10 cellular contexts compared by ENCODE assay signal in genomic region chr1:198903203-198903602, GRCh38.
A peak's percentile ranks its signal among the peaks of the same experiment; 100 is the strongest.
DNase-seq lines count a peak whose midpoint lies in the region; TF ChIP-seq lines count a peak whose summit lies in the region.
"Had no signal": no experiment of that assay in that cellular context is flagged by ENCODE, and none has a peak within 500 bp of the region (broad histone marks: within the 10 kb centered on the region; RNA-seq: fewer than 3 reads in every experiment).

No MANE protein-coding gene starts in this region.

- DNase-seq in RPMI8226, result peak; percentile 89
- DNase-seq in fibroblast of the conjunctiva (ENCODE audit: low read depth), result peak; percentile 54
- peak; percentile 22 for DNase-seq in osteoblast (ENCODE audit: insufficient read length, low spot score, missing footprints)
- DNase-seq in activated CD4-positive, CD25-positive, alpha-beta regulatory T cell (lab: John Stamatoyannopoulos, UW), result no peak
- DNase-seq in coronary artery (ENCODE audit: low spot score), result no peak
- no peak for DNase-seq in NAMALWA (ENCODE audit: low spot score)
- DNase-seq: activated naive CD4-positive, alpha-beta T cell treated with Interleukin-2 at 50 U/mL for 16 hours; NCI-H2029 had no signal

- H3K27me3 ChIP-seq in HUES48 (ENCODE audit: control insufficient read depth, insufficient read depth, low read length) (no peaks in the 10 kb centered on the region), osteoblast (ENCODE audit: insufficient read depth, low read length) (no peaks in the 10 kb centered on the region)
- H3K27me3 ChIP-seq: neutrophil had no signal

- no peak overlapping the region for H2AFZ ChIP-seq in osteoblast (ENCODE audit: low read length)

- H3K36me3 ChIP-seq in HUES48 (ENCODE audit: control insufficient read depth, insufficient read depth, low read length) (no peaks in the 10 kb centered on the region), osteoblast (ENCODE audit: insufficient read depth, low read length) (peaks cover 26% of the 10 kb centered on the region)
- H3K36me3 ChIP-seq: neutrophil had no signal

- no peak for TF ChIP-seq CTCF in osteoblast (IDR thresholded peaks at IDR 0.05; ENCODE audit: extremely low read depth, low read depth, low read length)
- TF ChIP-seq CTCF in coronary artery (IDR thresholded peaks at IDR 0.05), result no peak

- H3K4me1 ChIP-seq in HUES48 (ENCODE audit: control insufficient read depth, insufficient read depth, low read length), result peaks cover 16% of the 10 kb centered on the region
- H3K4me1 ChIP-seq in osteoblast (ENCODE audit: insufficient read depth, low read length), result peaks cover 12% of the 10 kb centered on the region

- peaks cover 73% of the 10 kb centered on the region for H3K79me2 ChIP-seq in osteoblast (ENCODE audit: insufficient read depth, low read length)

- peaks cover 3% of the 10 kb centered on the region for H4K20me1 ChIP-seq in osteoblast (ENCODE audit: insufficient read depth, low read length)

- H3K9ac ChIP-seq in HUES48 (ENCODE audit: low read depth, low read length), result peak overlapping the region; percentile 20; the same call in 1 of the 2 replicates

- H3K9me3 ChIP-seq in HUES48 (ENCODE audit: control insufficient read depth, insufficient read depth, low read length) (no peaks in the 10 kb centered on the region), osteoblast (ENCODE audit: low read depth, low read length) (no peaks in the 10 kb centered on the region)
- H3K9me3 ChIP-seq: neutrophil had no signal

- peak overlapping the region; percentile 21 for H3K4me2 ChIP-seq in osteoblast (ENCODE audit: insufficient read depth, low read length)

- H3K4me3 ChIP-seq in HUES48 (ENCODE audit: low read depth, low read length) (no peak overlapping the region), osteoblast (ENCODE audit: insufficient read depth, low read length) (no peak overlapping the region), coronary artery (no peak overlapping the region)

- H3K27ac ChIP-seq in HUES48 (ENCODE audit: low read depth, low read length), result no peak overlapping the region
- H3K27ac ChIP-seq in osteoblast (ENCODE audit: low read depth, low read length), result no peak overlapping the region
- no peak overlapping the region for H3K27ac ChIP-seq in coronary artery
- H3K27ac ChIP-seq: neutrophil had no signal

Comparison
In these comparisons a context has a peak if more than half of its experiments do, and no peak if none do; other contexts are left out.
1. DNase-seq: peak in RPMI8226 (single experiment), fibroblast of the conjunctiva (single experiment) and osteoblast (single experiment); none in activated CD4-positive, CD25-positive, alpha-beta regulatory T cell (0 of 4), coronary artery (single experiment) and NAMALWA (single experiment).